Comparison of ENCODE assay signal across 10 cellular contexts in genomic region chr22:49964493-49965290, GRCh38. TPM values are rescaled to one million over a fixed set of nuclear protein-coding genes. Genes with fewer than 3 reads are reported as not detected.
DNase-seq lines count a peak whose midpoint lies in the region; ATAC-seq and TF ChIP-seq lines count a peak whose summit lies in the region.
"Had no signal": no experiment of that assay in that cellular context is flagged by ENCODE, and none has a peak within 500 bp of the region (broad histone marks: within the 10 kb centered on the region; RNA-seq: fewer than 3 reads in every experiment).

No MANE protein-coding gene starts in this region.

- peaks cover 24 to 80% (median 62%) of the 10 kb centered on the region in 12 donors for H3K4me1 ChIP-seq in heart left ventricle

- H3K36me3 ChIP-seq in heart left ventricle, result peaks cover 5 to 41% (median 18%) of the 10 kb centered on the region in 9 donors

- WGBS in heart left ventricle, 4 donors, result 51 to 60% (median 56%) methylated on average over 11 to 15 of the region's 15 CpGs

- ATAC-seq in heart left ventricle, result no peak

- H3K4me3 ChIP-seq in GM12864 (ENCODE audit: low read depth, low read length), result peak overlapping the region; percentile 95; the same call in 1 of the 2 replicates
- H3K4me3 ChIP-seq in heart left ventricle, result peak overlapping the region in 5 of 12 donors; percentile 83 to 99 (median 92)

- DNase-seq in GM12864 (ENCODE audit: low read depth) (no peak), heart left ventricle (peak in 4 of 5 donors; percentile 16 to 54 (median 28)), NCI-H82 treated with DMSO at 0.1 percent for 48 hours (lab: John Stamatoyannopoulos, UW; ENCODE audit: unreplicated experiment) (no peak), progenitor cell of endocrine pancreas (ENCODE audit: low spot score, unreplicated experiment) (no peak), NCI-H2227 (lab: John Stamatoyannopoulos, UW; ENCODE audit: unreplicated experiment) (no peak), NCI-H146 treated with DMSO at 0.1 percent for 48 hours (lab: John Stamatoyannopoulos, UW; ENCODE audit: unreplicated experiment) (no peak)
- DNase-seq in activated CD4-positive, alpha-beta T cell treated with anti-CD3 and anti-CD28 coated beads, Interleukin-2, amount 10 ng/mL, durations not matched to agents 24 days and 14 days, result peak; percentile 57
- DNase-seq in stimulated activated CD4-positive, alpha-beta T cell treated with anti-CD3 and anti-CD28 coated beads, Interleukin-2, amount 100 ng/mL, for 24 hours, result peak; percentile 26 to 41
- DNase-seq: stimulated activated naive CD4-positive, alpha-beta T cell treated with Interleukin-2 at 50 U/mL for 16 hours had no signal

- peak overlapping the region; percentile 94 for H3K4me3 Mint-ChIP-seq in activated CD4-positive, alpha-beta T cell treated with anti-CD3 and anti-CD28 coated beads, Interleukin-2, amount 10 ng/mL, durations not matched to agents 24 days and 14 days
- H3K4me3 Mint-ChIP-seq in progenitor cell of endocrine pancreas (ENCODE audit: low read depth), result no peak overlapping the region

- intact Hi-C loops in activated CD4-positive, alpha-beta T cell treated with anti-CD3 and anti-CD28 coated beads, Interleukin-2, amount 10 ng/mL, durations not matched to agents 24 days and 14 days (cut with micrococcal nuclease), result loop anchor here (5.0 kb wide), 2 partner anchors 112 to 563 kb away; partner anchors contain the start of genes SCO2 and ZBED4
- intact Hi-C loops in heart left ventricle (cut with DNase I), result loop anchor here in 2 of 10 donors (5.0 kb wide), 1 partner anchor 32 kb away; no protein-coding TSS in a partner anchor

- TF ChIP-seq CTCF in GM12864 (IDR thresholded peaks at IDR 0.05; ENCODE audit: low read depth, low read length, missing control alignments) (no peak), heart left ventricle (IDR thresholded peaks at IDR 0.05) (no peak), progenitor cell of endocrine pancreas (IDR thresholded peaks at IDR 0.05; ENCODE audit: unreplicated experiment) (no peak)

- no peaks in the 10 kb centered on the region for H3K9me3 Mint-ChIP-seq in activated CD4-positive, alpha-beta T cell treated with anti-CD3 and anti-CD28 coated beads, Interleukin-2, amount 10 ng/mL, durations not matched to agents 24 days and 14 days
- H3K9me3 Mint-ChIP-seq in progenitor cell of endocrine pancreas (ENCODE audit: low read depth), result no peaks in the 10 kb centered on the region

- H3K27me3 Mint-ChIP-seq in activated CD4-positive, alpha-beta T cell treated with anti-CD3 and anti-CD28 coated beads, Interleukin-2, amount 10 ng/mL, durations not matched to agents 24 days and 14 days, result no peaks in the 10 kb centered on the region
- H3K27me3 Mint-ChIP-seq in progenitor cell of endocrine pancreas, result no peaks in the 10 kb centered on the region

- peaks cover 15% of the 10 kb centered on the region for H3K4me1 Mint-ChIP-seq in activated CD4-positive, alpha-beta T cell treated with anti-CD3 and anti-CD28 coated beads, Interleukin-2, amount 10 ng/mL, durations not matched to agents 24 days and 14 days
- H3K4me1 Mint-ChIP-seq in progenitor cell of endocrine pancreas (ENCODE audit: low read depth), result peaks cover 2% of the 10 kb centered on the region

- no peaks in the 10 kb centered on the region for H3K27me3 ChIP-seq in heart left ventricle

- peak overlapping the region; percentile 83 for H3K27ac Mint-ChIP-seq in activated CD4-positive, alpha-beta T cell treated with anti-CD3 and anti-CD28 coated beads, Interleukin-2, amount 10 ng/mL, durations not matched to agents 24 days and 14 days
- no peak overlapping the region for H3K27ac Mint-ChIP-seq in progenitor cell of endocrine pancreas

- H3K27ac ChIP-seq in heart left ventricle, result peak overlapping the region in 11 of 12 donors; percentile 23 to 99 (median 94)

- TF ChIP-seq POLR2A in heart left ventricle (IDR thresholded peaks at IDR 0.05), result no peak

- peaks cover 40% of the 10 kb centered on the region for H3K36me3 Mint-ChIP-seq in activated CD4-positive, alpha-beta T cell treated with anti-CD3 and anti-CD28 coated beads, Interleukin-2, amount 10 ng/mL, durations not matched to agents 24 days and 14 days (ENCODE audit: low read depth)
- peaks cover 2% of the 10 kb centered on the region for H3K36me3 Mint-ChIP-seq in progenitor cell of endocrine pancreas (ENCODE audit: insufficient read depth)

- no peaks in the 10 kb centered on the region for H3K9me3 ChIP-seq in heart left ventricle

RNA-seq across cellular contexts. Expression of gene PIM3, which starts 4.1 kb away (rescaled TPM):
- total RNA-seq in activated CD4-positive, alpha-beta T cell treated with anti-CD3 and anti-CD28 coated beads, Interleukin-2, amount 10 ng/mL, durations not matched to agents 24 days and 14 days, result 302 and 304 TPM in 2 replicates
- total RNA-seq in heart left ventricle (100 to 1,000 TPM in 1 of 9 donors, 10 to 100 TPM in 8; 37.7 to 118 (median 51.0) TPM), progenitor cell of endocrine pancreas (17.4 and 19.0 TPM in 2 replicates)
- polyA plus RNA-seq in heart left ventricle, result 10 to 100 TPM; 45.1 to 50.2 TPM

RNA-seq across cellular contexts. Expression of gene CRELD2, which starts 46.3 kb away (rescaled TPM):
- total RNA-seq in activated CD4-positive, alpha-beta T cell treated with anti-CD3 and anti-CD28 coated beads, Interleukin-2, amount 10 ng/mL, durations not matched to agents 24 days and 14 days, result 46.8 and 47.4 TPM in 2 replicates
- total RNA-seq in heart left ventricle (10 to 100 TPM; 16.7 to 36.2 (median 21.6) TPM), progenitor cell of endocrine pancreas (42.2 and 42.4 TPM in 2 replicates)
- polyA plus RNA-seq in heart left ventricle, result 10 to 100 TPM; 15.0 to 70.3 TPM

RNA-seq across cellular contexts. Expression of gene ALG12, which starts 46.5 kb away (rescaled TPM):
- total RNA-seq in activated CD4-positive, alpha-beta T cell treated with anti-CD3 and anti-CD28 coated beads, Interleukin-2, amount 10 ng/mL, durations not matched to agents 24 days and 14 days, result 13.8 and 17.9 TPM in 2 replicates
- total RNA-seq in heart left ventricle (10 to 100 TPM in 8 of 9 donors, 1 to 10 TPM in 1; 9.8 to 26.8 (median 15.2) TPM), progenitor cell of endocrine pancreas (22.0 and 25.7 TPM in 2 replicates)
- 10 to 100 TPM in 1 of 2 donors, 1 to 10 TPM in 1; 9.1 to 12.4 TPM for polyA plus RNA-seq in heart left ventricle

RNA-seq across cellular contexts. Expression of gene IL17REL, which starts 47.9 kb away (rescaled TPM):
- total RNA-seq in activated CD4-positive, alpha-beta T cell treated with anti-CD3 and anti-CD28 coated beads, Interleukin-2, amount 10 ng/mL, durations not matched to agents 24 days and 14 days, result 0.09 and 0.14 TPM in 2 replicates
- not detected for total RNA-seq in heart left ventricle
- polyA plus RNA-seq in heart left ventricle, result not detected
- total RNA-seq in progenitor cell of endocrine pancreas, result 0.10 TPM in 1 of 2 replicates, not detected in the other
- total RNA-seq: SK-MEL-5 had no signal

Comparison
In these comparisons a context has a peak if more than half of its experiments do, and no peak if none do; other contexts are left out.
1. DNase-seq: peak in activated CD4-positive, alpha-beta T cell treated with anti-CD3 and anti-CD28 coated beads, Interleukin-2, amount 10 ng/mL, durations not matched to agents 24 days and 14 days (single experiment), heart left ventricle (4 of 5) and stimulated activated CD4-positive, alpha-beta T cell treated with anti-CD3 and anti-CD28 coated beads, Interleukin-2, amount 100 ng/mL, for 24 hours (2 of 2); none in GM12864 (single experiment), NCI-H82 treated with DMSO at 0.1 percent for 48 hours (single experiment), progenitor cell of endocrine pancreas (single experiment), NCI-H2227 (single experiment) and NCI-H146 treated with DMSO at 0.1 percent for 48 hours (single experiment).